In the genomic region with DNA sequence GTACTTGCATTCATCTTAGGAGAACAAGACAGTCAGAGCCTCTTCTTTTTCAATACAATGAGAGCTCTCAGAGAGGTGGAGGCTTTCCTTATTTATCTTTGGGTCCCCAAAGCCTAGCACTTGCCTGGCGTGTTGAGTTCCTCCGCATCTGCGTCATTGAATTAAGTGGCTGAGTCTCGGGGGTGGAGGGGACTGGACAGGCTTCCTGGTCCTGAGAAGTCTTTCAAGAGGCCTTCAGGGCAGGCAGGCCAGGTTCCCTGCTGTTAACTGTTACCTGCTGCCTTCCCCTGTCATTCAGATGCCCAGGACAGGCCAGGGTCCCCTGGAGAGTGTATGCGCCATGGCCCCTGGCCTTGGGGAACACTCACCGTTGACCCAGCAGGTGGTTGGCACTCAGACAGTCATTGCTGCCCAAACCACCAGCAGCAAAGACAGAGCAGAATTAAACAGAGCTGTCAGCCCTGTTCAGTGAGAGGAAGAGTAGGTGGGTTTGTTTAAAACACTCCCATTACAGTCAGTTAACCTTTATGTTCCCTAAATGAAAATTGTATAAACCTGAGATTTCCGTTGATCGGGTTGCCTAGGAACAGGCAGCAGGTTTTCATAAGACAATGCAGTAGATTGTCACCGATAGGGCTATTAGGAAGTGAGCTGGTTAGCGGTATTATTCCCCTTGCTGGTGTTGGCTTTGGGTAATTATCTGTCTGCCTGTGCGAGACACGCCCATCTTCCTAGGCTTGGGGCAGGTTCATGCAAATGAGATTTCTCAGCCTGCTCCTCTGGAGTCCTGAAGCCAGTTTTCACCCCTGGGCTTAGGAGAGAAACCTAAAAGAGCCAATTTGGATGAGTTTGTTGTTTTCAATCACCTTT, we compare ENCODE assay signal across 11 cellular contexts.
DNase-seq lines count a peak whose midpoint lies in the region; ATAC-seq, FAIRE-seq and TF ChIP-seq lines count a peak whose summit lies in the region.
"Had no signal": no experiment of that assay in that cellular context is flagged by ENCODE, and none has a peak within 500 bp of the region (broad histone marks: within the 10 kb centered on the region; RNA-seq: fewer than 3 reads in every experiment).

No MANE protein-coding gene starts in this region.

- peak overlapping the region; percentile 44 for H3K4me2 ChIP-seq in OCI-LY3 (ENCODE audit: low read length)

- H3K9me3 ChIP-seq in OCI-LY3 (ENCODE audit: insufficient read depth, low read length) = no peaks in the 10 kb centered on the region
- H3K9me3 ChIP-seq in kidney (ENCODE audit: control insufficient read depth in 1 of 2, low read length in 2 of 2) = no peaks in the 10 kb centered on the region

- ATAC-seq in HG03469 (IDR thresholded peaks at IDR 0.05; ENCODE audit: unreplicated experiment) = no peak

- H3K36me3 ChIP-seq in OCI-LY3 (replicated peaks; ENCODE audit: low read depth, low read length) = peaks cover 17% of the 10 kb centered on the region
- peaks cover 0 to 7% of the 10 kb centered on the region in 2 donors for H3K36me3 ChIP-seq in kidney (ENCODE audit: control insufficient read depth in 1 of 2, insufficient read depth in 2 of 2, low read length in 2 of 2)
- H3K36me3 ChIP-seq: cardiac muscle cell had no signal

- no peak overlapping the region for H3K4me3 ChIP-seq in OCI-LY3 (ENCODE audit: low read length)
- H3K4me3 ChIP-seq in kidney (ENCODE audit: low read length in 2 of 2) = no peak overlapping the region
- H3K4me3 ChIP-seq: cardiac muscle cell had no signal

- no peaks in the 10 kb centered on the region for H3K27me3 ChIP-seq in OCI-LY3 (ENCODE audit: low read depth, low read length)
- H3K27me3 ChIP-seq: cardiac muscle cell had no signal

- H3K4me1 Mint-ChIP-seq in type B pancreatic cell (ENCODE audit: unreplicated experiment) = peaks cover 20% of the 10 kb centered on the region

- no peak overlapping the region for H3K4me3 Mint-ChIP-seq in type B pancreatic cell

- H3K27ac Mint-ChIP-seq in type B pancreatic cell = no peak overlapping the region

- H3K79me2 ChIP-seq in OCI-LY3 (ENCODE audit: low read length) = peaks cover 5% of the 10 kb centered on the region; the same call in 1 of the 2 replicates

- no peaks in the 10 kb centered on the region for H3K9me3 Mint-ChIP-seq in type B pancreatic cell

- H4K20me1 ChIP-seq in OCI-LY3 (ENCODE audit: insufficient read depth, low read length) = no peaks in the 10 kb centered on the region

- peaks cover 54% of the 10 kb centered on the region for H3K4me1 ChIP-seq in OCI-LY3 (ENCODE audit: low read length)
- H3K4me1 ChIP-seq in kidney (ENCODE audit: control insufficient read depth in 1 of 2, insufficient read depth in 1 of 2, low read depth in 1 of 2, low read length in 2 of 2) = peaks cover 7 to 24% of the 10 kb centered on the region in 2 donors

- intact Hi-C loops in kidney (cut with DNase I) = no loop called here

- H2AFZ ChIP-seq in OCI-LY3 (ENCODE audit: low read depth, low read length) = no peak overlapping the region

- H3K36me3 Mint-ChIP-seq in type B pancreatic cell = peaks cover 13% of the 10 kb centered on the region

- no peak for FAIRE-seq in kidney (lab: Jason Lieb, UNC)
- FAIRE-seq: keratinocyte had no signal

- 0 out of 2 replicates have a peak overlapping the region, but pooled peaks have one; percentile 11 for H3K9ac ChIP-seq in OCI-LY3 (ENCODE audit: low read length)
- H3K9ac ChIP-seq in kidney (ENCODE audit: low read length in 2 of 2) = peak overlapping the region in 1 of 2 donors; percentile 20

- TF ChIP-seq CTCF in OCI-LY3 (IDR thresholded peaks at IDR 0.05; ENCODE audit: low read depth, low read length) = no peak
- TF ChIP-seq CTCF in kidney (IDR thresholded peaks at IDR 0.05; ENCODE audit: borderline replicate concordance, extremely low read depth, insufficient read depth) = no peak
- TF ChIP-seq CTCF in type B pancreatic cell (conservative IDR thresholded peaks at IDR 0.05) = no peak

- no peaks in the 10 kb centered on the region for H3K27me3 Mint-ChIP-seq in type B pancreatic cell

- peak; percentile 79 for DNase-seq in D341Med (ENCODE audit: low spot score)
- peak; percentile 12 for DNase-seq in M059J (ENCODE audit: low read depth)
- no peak for DNase-seq in kidney
- no peak for DNase-seq in RPMI8226
- DNase-seq in activated CD4-positive, alpha-beta T cell treated with anti-CD3 and anti-CD28 coated beads, Interleukin-2, amount 50 U/mL, for 4 hours = no peak
- DNase-seq in type B pancreatic cell (ENCODE audit: extremely low spot score, unreplicated experiment) = no peak
- DNase-seq: T1000 had no signal

- H3K27ac ChIP-seq in OCI-LY3 (ENCODE audit: low read length) = peak overlapping the region; percentile 36; the same call in 1 of the 2 replicates
- H3K27ac ChIP-seq in kidney (ENCODE audit: low read depth in 2 of 2, low read length in 2 of 2) = peak overlapping the region; percentile 44 to 66
- H3K27ac ChIP-seq: cardiac muscle cell had no signal

Comparison
In these comparisons a context has a peak if more than half of its experiments do, and no peak if none do; other contexts are left out.
1. DNase-seq: peak in D341Med (single experiment) and M059J (single experiment); none in kidney (single experiment), RPMI8226 (single experiment), activated CD4-positive, alpha-beta T cell treated with anti-CD3 and anti-CD28 coated beads, Interleukin-2, amount 50 U/mL, for 4 hours (0 of 2) and type B pancreatic cell (single experiment).